In the genomic region with DNA sequence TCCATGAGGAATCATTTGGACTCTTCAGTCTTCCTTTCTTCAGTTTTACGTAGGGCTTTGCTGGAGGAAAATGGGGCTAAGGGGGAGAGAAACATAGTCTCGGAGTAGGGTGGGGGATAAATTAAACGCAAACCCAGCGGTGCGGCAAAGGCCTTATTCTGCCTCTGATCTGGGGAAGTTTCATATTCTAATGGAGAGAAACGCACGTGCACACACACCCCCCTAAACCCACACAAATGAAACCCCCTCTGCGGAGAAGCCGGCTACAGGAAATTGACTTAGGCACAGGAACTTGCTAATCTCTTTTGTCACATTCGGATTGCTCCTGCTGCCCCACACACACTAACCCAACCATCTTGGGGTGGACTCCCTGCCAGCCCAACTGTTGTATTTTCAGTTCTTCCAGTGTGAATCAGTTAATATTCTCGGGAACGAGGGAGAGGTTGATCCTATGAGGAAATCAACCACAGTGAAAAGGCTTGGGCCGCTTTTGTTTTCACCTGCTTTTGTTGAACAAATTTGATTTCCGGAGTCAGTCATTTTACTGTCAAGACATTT, we compare ENCODE assay signal across 9 cellular contexts. TPM values are rescaled to one million over a fixed set of nuclear protein-coding genes. Genes with fewer than 3 reads are reported as not detected.
DNase-seq lines count a peak whose midpoint lies in the region; ATAC-seq, FAIRE-seq and TF ChIP-seq lines count a peak whose summit lies in the region.
"Had no signal": no experiment of that assay in that cellular context is flagged by ENCODE, and none has a peak within 500 bp of the region (broad histone marks: within the 10 kb centered on the region; RNA-seq: fewer than 3 reads in every experiment).

A gene with protein sequence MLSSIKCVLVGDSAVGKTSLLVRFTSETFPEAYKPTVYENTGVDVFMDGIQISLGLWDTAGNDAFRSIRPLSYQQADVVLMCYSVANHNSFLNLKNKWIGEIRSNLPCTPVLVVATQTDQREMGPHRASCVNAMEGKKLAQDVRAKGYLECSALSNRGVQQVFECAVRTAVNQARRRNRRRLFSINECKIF (plus strand): TSS at position 308 of the 558 bp plus-strand sequence. CDS start 46,356 bp downstream, outside the sequence.

- H3K4ac ChIP-seq in neuronal stem cell (ENCODE audit: low read length) = no peak within 1 kb of the TSS

- H3K4me1 ChIP-seq in Panc1 (ENCODE audit: control insufficient read depth, insufficient read depth, low read length) (peaks cover 24% of the 10 kb centered on the region), neuronal stem cell (ENCODE audit: control insufficient read depth in 2 of 2, insufficient read depth in 1 of 2, low read depth in 1 of 2, low read length in 2 of 2) (peaks cover 7 to 16% of the 10 kb centered on the region in 2 donors), SJCRH30 (peaks cover 13% of the 10 kb centered on the region; the same call in 1 of the 2 replicates), BE2C (no peaks in the 10 kb centered on the region)

- H3K4me2 ChIP-seq in neuronal stem cell (ENCODE audit: insufficient read depth, low read length, poor library complexity, severe bottlenecking) = peak within 1 kb of the TSS; percentile 27

- POLR2A ChIA-PET in Panc1 (lab: Charles Lee) = interaction anchor here (0.6 kb wide), 3 partner anchors 13 to 110 kb away, joined by 5 read pairs; no protein-coding TSS in a partner anchor

- no peak within 1 kb of the TSS for H2AK5ac ChIP-seq in neuronal stem cell (ENCODE audit: low read depth, low read length)

- no peak within 1 kb of the TSS for H2BK5ac ChIP-seq in neuronal stem cell (ENCODE audit: low read length)

- no peak within 1 kb of the TSS for H4K8ac ChIP-seq in neuronal stem cell (ENCODE audit: low read depth, low read length)

- FAIRE-seq in GM18507 (lab: Jason Lieb, UNC) = peak; percentile 94

- intact Hi-C loops in Panc1 (cut with micrococcal nuclease; ENCODE audit: unreplicated experiment) = no loop called here

- H3K27me3 ChIP-seq in Panc1 (ENCODE audit: control insufficient read depth, insufficient read depth, low read length) = no peaks in the 10 kb centered on the region
- H3K27me3 ChIP-seq in neuronal stem cell (ENCODE audit: control insufficient read depth in 3 of 3, insufficient read depth in 3 of 3, low read depth in 1 of 3, low read length in 3 of 3) = no peaks in the 10 kb centered on the region
- no peaks in the 10 kb centered on the region for H3K27me3 ChIP-seq in SJCRH30
- H3K27me3 ChIP-seq in BE2C = no peaks in the 10 kb centered on the region

- H3K18ac ChIP-seq in neuronal stem cell (ENCODE audit: low read length) = no peak within 1 kb of the TSS

- H2AFZ ChIP-seq in neuronal stem cell (ENCODE audit: low read length) = peak within 1 kb of the TSS; percentile 88

- H3K4me3 ChIP-seq in Panc1 (ENCODE audit: low read depth in 2 of 2, low read length in 2 of 2) (no peak within 1 kb of the TSS), neuronal stem cell (ENCODE audit: low read length in 2 of 2) (peak within 1 kb of the TSS in 1 of 2 donors; percentile 41), SJCRH30 (no peak within 1 kb of the TSS), BE2C (ENCODE audit: low read depth, low read length) (no peak within 1 kb of the TSS)

- TF ChIP-seq CTCF in Panc1 (IDR thresholded peaks at IDR 0.05) = no peak
- TF ChIP-seq CTCF in BE2C (IDR thresholded peaks at IDR 0.05; ENCODE audit: low read depth, low read length) = no peak

- H2BK15ac ChIP-seq in neuronal stem cell (ENCODE audit: low read length) = no peak within 1 kb of the TSS

- H3K9me3 ChIP-seq in Panc1 (ENCODE audit: control insufficient read depth, insufficient read depth, low read depth, low read length) (no peaks in the 10 kb centered on the region), neuronal stem cell (replicated peaks in 1 of 2; ENCODE audit: control insufficient read depth in 2 of 2, insufficient read depth in 1 of 2, low read depth in 1 of 2, low read length in 2 of 2) (no peaks in the 10 kb centered on the region), SJCRH30 (replicated peaks) (no peaks in the 10 kb centered on the region), BE2C (no peaks in the 10 kb centered on the region)

- no peak within 1 kb of the TSS for H3K9ac ChIP-seq in neuronal stem cell (ENCODE audit: low read depth, low read length, poor library complexity)

- ATAC-seq in Panc1 = no peak
- ATAC-seq in HG02852 (IDR thresholded peaks at IDR 0.05; ENCODE audit: unreplicated experiment) = no peak

- CTCF ChIA-PET in Panc1 (lab: Charles Lee) = interaction anchor here (0.7 kb wide), 1 partner anchor 122 kb away, joined by 7 read pairs; no protein-coding TSS in a partner anchor

- peak within 1 kb of the TSS; percentile 48; the same call in 1 of the 2 replicates for H3K27ac ChIP-seq in Panc1 (ENCODE audit: low read length)
- H3K27ac ChIP-seq in neuronal stem cell (replicated peaks; ENCODE audit: low read length) = peak within 1 kb of the TSS; percentile 30
- H3K27ac ChIP-seq in SJCRH30 = no peak within 1 kb of the TSS

- no peak within 1 kb of the TSS for H3K23ac ChIP-seq in neuronal stem cell (ENCODE audit: low read depth, low read length, poor library complexity)

- H3K36me3 ChIP-seq in Panc1 (ENCODE audit: control insufficient read depth, insufficient read depth, low read length) (no peaks in the 10 kb centered on the region), neuronal stem cell (replicated peaks in 1 of 2; ENCODE audit: control insufficient read depth in 2 of 2, insufficient read depth in 2 of 2, low read length in 2 of 2) (no peaks in the 10 kb centered on the region), SJCRH30 (no peaks in the 10 kb centered on the region), BE2C (no peaks in the 10 kb centered on the region)

- no peak within 1 kb of the TSS for H2BK12ac ChIP-seq in neuronal stem cell (ENCODE audit: low read length)

- H4K91ac ChIP-seq in neuronal stem cell (ENCODE audit: low read depth, low read length, poor library complexity) = no peak within 1 kb of the TSS

- DNase-seq in GM18507 (ENCODE audit: extremely low spot score, insufficient read length, low read depth) (no peak), Panc1 (ENCODE audit: low read depth, low spot score) (no peak), neuronal stem cell (ENCODE audit: low spot score) (no peak), SJCRH30 (no peak), BE2C (no peak), NOMO-1 (lab: John Stamatoyannopoulos, UW; ENCODE audit: unreplicated experiment in 2 of 2) (no peak)
- DNase-seq in activated gamma-delta T cell treated with anti-CD3 and anti-CD28 coated beads, Interleukin-2, amount 50 U/mL, for 16 hours (ENCODE audit: low read depth) = peak; percentile 69

- in situ Hi-C loops in Panc1 (cut with HindIII; ENCODE audit: low pct_unique_long_range_greater_than_20kb, low sequenced_read_pairs) = no loop called here

- WGBS in neuronal stem cell (ENCODE audit: extremely low coverage in 2 of 2, insufficient read length in 2 of 2, insufficient replicate concordance in 1 of 2), 2 donors = no CpG with 5 or more reads among the region's 14 CpGs

- no TSS peak for BruUV-seq in Panc1 (replicated peaks; lab: Mats Ljungman, UMichigan)

- H2BK120ac ChIP-seq in neuronal stem cell (ENCODE audit: low read depth, low read length) = no peak within 1 kb of the TSS

- no peak within 1 kb of the TSS for H3K14ac ChIP-seq in neuronal stem cell (ENCODE audit: low read length)

- no peaks in the 10 kb centered on the region for H3K79me1 ChIP-seq in neuronal stem cell (ENCODE audit: low read depth, low read length)

RNA-seq across cellular contexts. Expression of the gene that starts here (rescaled TPM):
- total RNA-seq in Panc1 (2021; ENCODE audit: unreplicated experiment) = 1.2 TPM
- polyA plus RNA-seq in Panc1 (2012; ENCODE audit: insufficient read length) = 0.29 TPM
- 1.4 TPM for polyA plus RNA-seq in neuronal stem cell (2013, experiment 1 of 2)
- 0.91 TPM for polyA plus RNA-seq in neuronal stem cell (2013, experiment 2 of 2)
- total RNA-seq in SJCRH30 (2014; rRNA removed; shearing (Covaris generic)) = not detected in 2 replicates
- 1.4 TPM for polyA plus RNA-seq in BE2C (2012; ENCODE audit: insufficient read depth, insufficient read length, low read depth)
- total RNA-seq: kidney epithelial cell had no signal
